Comparison of ENCODE assay signal across 14 cellular contexts in genomic region chr11:110772863-110773262, GRCh38.
"Had no signal": no experiment of that assay in that cellular context is flagged by ENCODE, and none has a peak within 500 bp of the region (broad histone marks: within the 10 kb centered on the region; RNA-seq: fewer than 3 reads in every experiment).

No MANE protein-coding gene starts in this region.

- H3K9me3 Mint-ChIP-seq: activated CD4-positive, alpha-beta T cell treated with anti-CD3 and anti-CD28 coated beads, Interleukin-2, amount 10 ng/mL, durations not matched to agents 7 days and 5 days; activated naive CD4-positive, alpha-beta T cell treated with anti-CD3 and anti-CD28 coated beads for 36 hours; activated T-helper 2 cell treated with anti-CD3 and anti-CD28 coated beads, Interferon-gamma antibody, Interleukin-2, Interleukin-4, amounts not matched to agents 10 μg/mL and 5 μg/mL and 100 μg/mL, durations not matched to agents 14 hours and 24 hours and 36 hours; T-helper 2 cell treated with Interferon-gamma antibody and Interleukin-4, amounts not matched to agents 5 μg/mL and 100 μg/mL, for 36 hours had no signal

- FAIRE-seq: keratinocyte, pancreas had no signal

- H3K36me3 Mint-ChIP-seq: naive thymus-derived CD8-positive, alpha-beta T cell had no signal

- H3K27me3 Mint-ChIP-seq: activated CD4-positive, alpha-beta T cell treated with anti-CD3 and anti-CD28 coated beads, Interleukin-2, amount 10 ng/mL, durations not matched to agents 7 days and 5 days had no signal

- ATAC-seq: left lung; naive thymus-derived CD8-positive, alpha-beta T cell; pancreas; upper lobe of right lung had no signal

- H3K27ac Mint-ChIP-seq: activated CD4-positive, alpha-beta T cell treated with anti-CD3 and anti-CD28 coated beads, Interleukin-2, amount 10 ng/mL, durations not matched to agents 7 days and 5 days; activated naive CD4-positive, alpha-beta T cell treated with anti-CD3 and anti-CD28 coated beads for 36 hours; activated T-helper 2 cell treated with anti-CD3 and anti-CD28 coated beads, Interferon-gamma antibody, Interleukin-2, Interleukin-4, amounts not matched to agents 10 μg/mL and 5 μg/mL and 100 μg/mL, durations not matched to agents 14 hours and 24 hours and 36 hours; naive thymus-derived CD8-positive, alpha-beta T cell; T-helper 2 cell treated with Interferon-gamma antibody and Interleukin-4, amounts not matched to agents 5 μg/mL and 100 μg/mL, for 36 hours had no signal

- DNase-seq: activated CD4-positive, alpha-beta T cell treated with anti-CD3 and anti-CD28 coated beads, Interleukin-2, amount 10 ng/mL, durations not matched to agents 7 days and 5 days; activated naive CD4-positive, alpha-beta T cell treated with anti-CD3 and anti-CD28 coated beads for 36 hours; dermis blood vessel endothelial cell; left lung; mammary epithelial cell; naive thymus-derived CD8-positive, alpha-beta T cell; pancreas; stimulated activated CD4-positive, alpha-beta T cell treated with anti-CD3 and anti-CD28 coated beads, Interleukin-1b, Interleukin-23, amount 100 ng/mL, for 48 hours; stomach; testis; upper lobe of right lung had no signal

- H3K4me3 ChIP-seq: left lung, pancreas, stomach, testis, upper lobe of right lung had no signal

- H3K4me3 Mint-ChIP-seq: activated CD4-positive, alpha-beta T cell treated with anti-CD3 and anti-CD28 coated beads, Interleukin-2, amount 10 ng/mL, durations not matched to agents 7 days and 5 days; activated naive CD4-positive, alpha-beta T cell treated with anti-CD3 and anti-CD28 coated beads for 36 hours; naive thymus-derived CD8-positive, alpha-beta T cell; T-helper 2 cell treated with Interferon-gamma antibody and Interleukin-4, amounts not matched to agents 5 μg/mL and 100 μg/mL, for 36 hours had no signal
